Comparison of ENCODE assay signal across 20 cellular contexts in the genomic region with DNA sequence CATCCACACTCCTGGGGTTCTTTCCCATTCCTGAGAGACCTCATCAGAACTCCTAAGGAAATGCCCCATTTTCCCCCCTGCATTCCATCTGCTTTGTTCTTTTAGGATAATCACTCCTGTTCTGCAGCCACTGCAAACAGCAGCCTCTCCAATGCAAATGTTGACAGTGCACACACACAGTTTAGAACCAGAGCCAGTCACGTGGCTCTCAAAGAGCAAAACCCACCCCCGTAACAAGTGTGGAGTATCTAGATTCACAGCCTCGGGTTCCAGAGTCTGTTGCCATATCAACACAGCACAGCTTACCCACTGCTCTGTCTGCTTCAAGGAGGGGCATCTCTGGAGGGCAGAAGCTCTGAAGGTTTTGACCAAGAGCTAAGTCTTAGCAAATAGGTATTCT.
A peak's percentile ranks its signal among the peaks of the same experiment; 100 is the strongest.
DNase-seq lines count a peak whose midpoint lies in the region; ATAC-seq and TF ChIP-seq lines count a peak whose summit lies in the region.
"Had no signal": no experiment of that assay in that cellular context is flagged by ENCODE, and none has a peak within 500 bp of the region (broad histone marks: within the 10 kb centered on the region; RNA-seq: fewer than 3 reads in every experiment).

No MANE protein-coding gene starts in this region.

- H3F3A ChIP-seq in neural progenitor cell (ENCODE audit: low read depth): no peaks in the 10 kb centered on the region

- H3K27ac ChIP-seq in hepatocyte: no peak overlapping the region
- no peak overlapping the region for H3K27ac ChIP-seq in neural progenitor cell
- H3K27ac ChIP-seq: 22Rv1, GM23248, Peyer's patch, SK-N-MC had no signal

- peak; percentile 72 for DNase-seq in DMS53 (lab: John Stamatoyannopoulos, UW)
- DNase-seq in DMS53 treated with DMSO at 0.1 percent for 48 hours (lab: John Stamatoyannopoulos, UW; ENCODE audit: unreplicated experiment): no peak
- DNase-seq in NCI-H2196 (lab: John Stamatoyannopoulos, UW; ENCODE audit: unreplicated experiment): peak; percentile 38
- peak; percentile 28 for DNase-seq in hepatocyte (ENCODE audit: low spot score)
- peak; percentile 12 for DNase-seq in neural progenitor cell (ENCODE audit: low spot score)
- DNase-seq in medulla oblongata (ENCODE audit: extremely low spot score): no peak
- DNase-seq in activated CD4-positive, alpha-beta T cell treated with anti-CD3 and anti-CD28 coated beads, Interleukin-2, amount 50 U/mL, for 4 hours: no peak
- DNase-seq: CD4-positive, alpha-beta memory T cell; DND-41; GF-D8; GM23248; HCEC 1CT; Kasumi-1; NCI-H1105 treated with DMSO at 0.1 percent for 48 hours; Peyer's patch had no signal

- no peak overlapping the region for H2AFZ ChIP-seq in hepatocyte
- H2AFZ ChIP-seq in neural progenitor cell (replicated peaks): no peak overlapping the region
- H2AFZ ChIP-seq: GM23248 had no signal

- H3K9ac ChIP-seq in neural progenitor cell: no peak overlapping the region
- H3K9ac ChIP-seq: GM23248 had no signal

- H3K79me2 ChIP-seq in hepatocyte (no peaks in the 10 kb centered on the region), neural progenitor cell (ENCODE audit: low read depth) (no peaks in the 10 kb centered on the region)

- H3K27ac Mint-ChIP-seq in neural progenitor cell: no peak overlapping the region
- H3K27ac Mint-ChIP-seq: CD4-positive, alpha-beta memory T cell; IgD-negative memory B cell had no signal

- H3K36me3 Mint-ChIP-seq in neural progenitor cell: peaks cover 2% of the 10 kb centered on the region
- H3K36me3 Mint-ChIP-seq: CD4-positive, alpha-beta memory T cell; IgD-negative memory B cell had no signal

- H3K4me3 ChIP-seq in hepatocyte (no peak overlapping the region), neural progenitor cell (no peak overlapping the region)
- H3K4me3 ChIP-seq: GM23248, Peyer's patch, SK-N-MC had no signal

- WGBS in hepatocyte (ENCODE audit: low lambda C conversion rate, missing lambda C conversion rate): 33% methylated on average over 3 of the region's 3 CpGs

- peaks cover 11% of the 10 kb centered on the region for H3K4me1 Mint-ChIP-seq in neural progenitor cell
- H3K4me1 Mint-ChIP-seq: CD4-positive, alpha-beta memory T cell had no signal

- H3K27me3 ChIP-seq in hepatocyte: no peaks in the 10 kb centered on the region
- H3K27me3 ChIP-seq in neural progenitor cell: no peaks in the 10 kb centered on the region
- H3K27me3 ChIP-seq: Peyer's patch had no signal

- no peak overlapping the region for H3K4me3 Mint-ChIP-seq in neural progenitor cell
- H3K4me3 Mint-ChIP-seq: CD4-positive, alpha-beta memory T cell had no signal

- no peaks in the 10 kb centered on the region for H3K36me3 ChIP-seq in hepatocyte (replicated peaks; ENCODE audit: insufficient read depth, low read depth)
- H3K36me3 ChIP-seq in neural progenitor cell: no peaks in the 10 kb centered on the region
- H3K36me3 ChIP-seq: Peyer's patch had no signal

- H4K20me1 ChIP-seq in hepatocyte (ENCODE audit: insufficient read depth, poor library complexity, severe bottlenecking): no peaks in the 10 kb centered on the region
- no peaks in the 10 kb centered on the region for H4K20me1 ChIP-seq in neural progenitor cell (ENCODE audit: low read depth)

- H3K27me3 Mint-ChIP-seq in neural progenitor cell (ENCODE audit: insufficient read depth, low read depth): peaks cover 3% of the 10 kb centered on the region
- H3K27me3 Mint-ChIP-seq: IgD-negative memory B cell had no signal

- no peak for TF ChIP-seq CTCF in hepatocyte (IDR thresholded peaks at IDR 0.05; ENCODE audit: poor library complexity)
- no peak for TF ChIP-seq CTCF in neural progenitor cell (IDR thresholded peaks at IDR 0.05)

- no peaks in the 10 kb centered on the region for H3K9me3 Mint-ChIP-seq in neural progenitor cell
- H3K9me3 Mint-ChIP-seq: CD4-positive, alpha-beta memory T cell had no signal

- ATAC-seq in HG02623 (IDR thresholded peaks at IDR 0.05; ENCODE audit: unreplicated experiment): no peak
- ATAC-seq: Right ventricle myocardium inferior had no signal

- H3K4me2 ChIP-seq in hepatocyte: no peak overlapping the region
- H3K4me2 ChIP-seq in neural progenitor cell: no peak overlapping the region

- H3K4me1 ChIP-seq in hepatocyte (ENCODE audit: insufficient read depth) (no peaks in the 10 kb centered on the region), neural progenitor cell (no peaks in the 10 kb centered on the region)
- H3K4me1 ChIP-seq: Peyer's patch had no signal

- H3K9me3 ChIP-seq in hepatocyte (ENCODE audit: low read depth): no peaks in the 10 kb centered on the region
- no peaks in the 10 kb centered on the region for H3K9me3 ChIP-seq in neural progenitor cell (ENCODE audit: low read depth)
- H3K9me3 ChIP-seq: Peyer's patch had no signal

- H3K9me2 ChIP-seq in hepatocyte (replicated peaks; ENCODE audit: insufficient read depth): no peaks in the 10 kb centered on the region

Comparison
In these comparisons a context has a peak if more than half of its experiments do, and no peak if none do; other contexts are left out.
1. DNase-seq: peak in DMS53 (single experiment), NCI-H2196 (single experiment), hepatocyte (single experiment) and neural progenitor cell (single experiment); none in DMS53 treated with DMSO at 0.1 percent for 48 hours (single experiment), medulla oblongata (single experiment) and activated CD4-positive, alpha-beta T cell treated with anti-CD3 and anti-CD28 coated beads, Interleukin-2, amount 50 U/mL, for 4 hours (0 of 2).